ENCODE assay signal across 17 cellular contexts in the genomic region with DNA sequence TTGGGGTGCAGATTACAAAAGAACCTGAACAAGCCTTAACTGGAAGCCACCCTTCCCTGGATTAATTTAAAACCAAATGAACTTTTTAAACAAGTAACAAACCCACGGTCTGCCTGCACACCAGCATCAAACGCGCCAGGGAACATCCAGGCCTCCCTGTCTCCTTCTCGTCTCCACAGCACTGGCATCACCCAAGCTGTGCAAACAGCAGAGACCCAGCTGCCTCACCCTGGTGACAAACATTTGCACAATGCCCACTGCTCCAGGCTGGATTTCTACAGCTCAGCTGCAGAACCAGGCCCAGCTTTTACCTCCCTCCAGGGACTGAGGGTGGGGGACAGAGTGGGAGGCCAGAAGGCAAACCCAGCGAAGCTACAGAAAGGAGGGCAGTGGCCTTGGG. TPM values are rescaled to one million over a fixed set of nuclear protein-coding genes. Genes with fewer than 3 reads are reported as not detected.
DNase-seq lines count a peak whose midpoint lies in the region; ATAC-seq and TF ChIP-seq lines count a peak whose summit lies in the region.
"Had no signal": no experiment of that assay in that cellular context is flagged by ENCODE, and none has a peak within 500 bp of the region (broad histone marks: within the 10 kb centered on the region; RNA-seq: fewer than 3 reads in every experiment).

No MANE protein-coding gene starts in this region.

- H3K23me2 ChIP-seq in H9 (ENCODE audit: insufficient read length, low read depth, low read length, poor library complexity, severe bottlenecking) = no peaks in the 10 kb centered on the region

- H3K9ac ChIP-seq in H9 (ENCODE audit: extremely low read depth, insufficient read length, low read length) = no peak overlapping the region

- H2BK12ac ChIP-seq in H9 (ENCODE audit: insufficient read length, low read depth, low read length) = no peak overlapping the region

- H3K18ac ChIP-seq in H9 (ENCODE audit: insufficient read length, low read depth, low read length) = no peak overlapping the region

- H3K27me3 Mint-ChIP-seq in H9 (ENCODE audit: low read depth) = peaks cover 11% of the 10 kb centered on the region; the same call in 1 of the 2 replicates
- H3K27me3 Mint-ChIP-seq in activated CD8-positive, alpha-beta T cell treated with anti-CD3 and anti-CD28 coated beads, Interleukin-2, amount 10 ng/mL, durations not matched to agents 7 days and 5 days (ENCODE audit: low read depth) = no peaks in the 10 kb centered on the region
- H3K27me3 Mint-ChIP-seq: activated CD4-positive, alpha-beta T cell treated with anti-CD3 and anti-CD28 coated beads, Interleukin-2, amount 10 ng/mL, durations not matched to agents 7 days and 5 days; B cell; central memory CD8-positive, alpha-beta T cell had no signal

- ATAC-seq in left cardiac atrium (no peak), HG02759 (IDR thresholded peaks at IDR 0.05; ENCODE audit: unreplicated experiment) (no peak)
- ATAC-seq in activated CD8-positive, alpha-beta T cell treated with anti-CD3 and anti-CD28 coated beads, Interleukin-2, amount 10 ng/mL, durations not matched to agents 7 days and 5 days = no peak

- no peak overlapping the region for H2BK20ac ChIP-seq in H9 (ENCODE audit: low read depth, low read length, poor library complexity, severe bottlenecking)

- no peak overlapping the region for H2BK120ac ChIP-seq in H9 (ENCODE audit: low read depth, low read length, poor library complexity, severe bottlenecking)

- peaks cover 59% of the 10 kb centered on the region for H3K36me3 ChIP-seq in right atrium auricular region
- H3K36me3 ChIP-seq in osteoblast (ENCODE audit: insufficient read depth, low read length) = peaks cover 60% of the 10 kb centered on the region

- no peak overlapping the region for H3K56ac ChIP-seq in H9 (ENCODE audit: insufficient read length, low read depth, low read length)

- no peak overlapping the region for H2AFZ ChIP-seq in H9 (ENCODE audit: low read length)
- H2AFZ ChIP-seq in osteoblast (ENCODE audit: low read length) = no peak overlapping the region

- no peak overlapping the region for H4K91ac ChIP-seq in H9 (ENCODE audit: insufficient read length, low read depth, low read length)

- peaks cover 4% of the 10 kb centered on the region for H3K79me1 ChIP-seq in H9 (ENCODE audit: insufficient read depth, low read depth, low read length, poor library complexity, severe bottlenecking)

- H3K27ac ChIP-seq in right atrium auricular region (peak overlapping the region; percentile 2 to 99), H9 (ENCODE audit: insufficient read length, low read depth, low read length) (no peak overlapping the region), osteoblast (ENCODE audit: low read depth, low read length) (no peak overlapping the region)

- no peak overlapping the region for H3T11ph ChIP-seq in H9 (ENCODE audit: low read length)

- H3K9me3 Mint-ChIP-seq in H9 = no peaks in the 10 kb centered on the region
- no peaks in the 10 kb centered on the region for H3K9me3 Mint-ChIP-seq in activated CD8-positive, alpha-beta T cell treated with anti-CD3 and anti-CD28 coated beads, Interleukin-2, amount 10 ng/mL, durations not matched to agents 7 days and 5 days (ENCODE audit: insufficient read depth)
- H3K9me3 Mint-ChIP-seq: activated CD4-positive, alpha-beta T cell treated with anti-CD3 and anti-CD28 coated beads, Interleukin-2, amount 10 ng/mL, durations not matched to agents 7 days and 5 days; activated naive CD4-positive, alpha-beta T cell treated with anti-CD3 and anti-CD28 coated beads for 36 hours; central memory CD8-positive, alpha-beta T cell had no signal

- H3K9me3 ChIP-seq in right atrium auricular region (no peaks in the 10 kb centered on the region), H9 (ENCODE audit: control insufficient read depth, low read depth, low read length) (no peaks in the 10 kb centered on the region), osteoblast (ENCODE audit: low read depth, low read length) (no peaks in the 10 kb centered on the region)

- peaks cover 70 to 98% (median 80%) of the 10 kb centered on the region in 3 experiments for H3K36me3 Mint-ChIP-seq in H9 (ENCODE audit: insufficient read depth in 1 of 3, low read depth in 3 of 3)
- peaks cover 58% of the 10 kb centered on the region for H3K36me3 Mint-ChIP-seq in activated CD8-positive, alpha-beta T cell treated with anti-CD3 and anti-CD28 coated beads, Interleukin-2, amount 10 ng/mL, durations not matched to agents 7 days and 5 days (ENCODE audit: low read depth)

- H3K4me1 Mint-ChIP-seq in H9 = peaks cover 52 to 54% of the 10 kb centered on the region in 2 experiments
- H3K4me1 Mint-ChIP-seq in activated CD8-positive, alpha-beta T cell treated with anti-CD3 and anti-CD28 coated beads, Interleukin-2, amount 10 ng/mL, durations not matched to agents 7 days and 5 days (ENCODE audit: low read depth) = peaks cover 54% of the 10 kb centered on the region

- H3K4me3 ChIP-seq in right atrium auricular region = no peak overlapping the region
- H3K4me3 ChIP-seq in osteoblast (ENCODE audit: insufficient read depth, low read length) = no peak overlapping the region

- H3K4ac ChIP-seq in H9 (ENCODE audit: low read depth, low read length) = no peak overlapping the region

- WGBS in H9 (ENCODE audit: extremely low coverage, insufficient read length, low lambda C conversion rate) = no CpG with 5 or more reads among the region's 5 CpGs

- no peak overlapping the region for H3K4me3 Mint-ChIP-seq in H9
- no peak overlapping the region for H3K4me3 Mint-ChIP-seq in activated CD8-positive, alpha-beta T cell treated with anti-CD3 and anti-CD28 coated beads, Interleukin-2, amount 10 ng/mL, durations not matched to agents 7 days and 5 days
- H3K4me3 Mint-ChIP-seq: activated CD4-positive, alpha-beta T cell treated with anti-CD3 and anti-CD28 coated beads, Interleukin-2, amount 10 ng/mL, durations not matched to agents 7 days and 5 days; activated naive CD4-positive, alpha-beta T cell treated with anti-CD3 and anti-CD28 coated beads for 36 hours; B cell; central memory CD8-positive, alpha-beta T cell had no signal

- H3K27me3 ChIP-seq in right atrium auricular region (no peaks in the 10 kb centered on the region), H9 (ENCODE audit: insufficient read depth, low read length) (no peaks in the 10 kb centered on the region), osteoblast (ENCODE audit: insufficient read depth, low read length) (no peaks in the 10 kb centered on the region)

- intact Hi-C loops in left cardiac atrium (cut with DNase I) = loop anchor here (5.0 to 10.0 kb wide), 2 partner anchors 80 to 212 kb away; a partner anchor contains a TSS

- H3K4me1 ChIP-seq in right atrium auricular region (peaks cover 0 to 72% of the 10 kb centered on the region in 2 donors), H9 (ENCODE audit: insufficient read depth, low read length) (peaks cover 2% of the 10 kb centered on the region; the same call in 1 of the 2 replicates), osteoblast (ENCODE audit: insufficient read depth, low read length) (peaks cover 47% of the 10 kb centered on the region)

- H4K8ac ChIP-seq in H9 (replicated peaks; ENCODE audit: insufficient read length, low read depth, low read length) = no peak overlapping the region

- H3K4me2 ChIP-seq in H9 (ENCODE audit: insufficient read depth, insufficient read length, low read length) (no peak overlapping the region), osteoblast (ENCODE audit: insufficient read depth, low read length) (no peak overlapping the region)

- no peak overlapping the region for H2BK15ac ChIP-seq in H9 (ENCODE audit: low read depth, low read length)

- H2AK5ac ChIP-seq in H9 (ENCODE audit: insufficient read length, low read length) = no peak overlapping the region

- DNase-seq in right atrium auricular region (ENCODE audit: low spot score) = no peak
- no peak for DNase-seq in left cardiac atrium
- peak; percentile 32 for DNase-seq in H9
- no peak for DNase-seq in activated CD8-positive, alpha-beta T cell treated with anti-CD3 and anti-CD28 coated beads, Interleukin-2, amount 10 ng/mL, durations not matched to agents 7 days and 5 days
- DNase-seq in osteoblast (ENCODE audit: insufficient read length, low spot score, missing footprints) = peak; percentile 58
- DNase-seq in COR-L47 (lab: John Stamatoyannopoulos, UW) = no peak
- DNase-seq in DMS79 (lab: John Stamatoyannopoulos, UW) = no peak
- DNase-seq: activated CD4-positive, alpha-beta T cell treated with anti-CD3 and anti-CD28 coated beads, Interleukin-2, amount 10 ng/mL, durations not matched to agents 7 days and 5 days; activated naive CD4-positive, alpha-beta T cell treated with anti-CD3 and anti-CD28 coated beads for 36 hours; kidney glomerular epithelial cell; NCI-H2171; stimulated activated CD4-positive, alpha-beta T cell treated with anti-CD3 and anti-CD28 coated beads, Interleukin-4, amount 100 ng/mL, for 4 hours; stimulated activated naive CD4-positive, alpha-beta T cell treated with Interleukin-2 at 50 U/mL for 16 hours; SW 1271 had no signal

- H4K20me1 ChIP-seq in H9 (ENCODE audit: control insufficient read depth, insufficient read depth, insufficient read length) (peaks cover 8% of the 10 kb centered on the region), osteoblast (ENCODE audit: insufficient read depth, low read length) (peaks cover 70% of the 10 kb centered on the region)

- H4K5ac ChIP-seq in H9 (ENCODE audit: insufficient read length, low read depth, low read length) = no peak overlapping the region

- no peak overlapping the region for H2BK5ac ChIP-seq in H9 (ENCODE audit: insufficient read length, low read length)

- TF ChIP-seq CTCF in right atrium auricular region (IDR thresholded peaks at IDR 0.05) (no peak), H9 (conservative IDR thresholded peaks at IDR 0.05) (no peak), osteoblast (IDR thresholded peaks at IDR 0.05; ENCODE audit: extremely low read depth, low read depth, low read length) (no peak)

- H3K27ac Mint-ChIP-seq in H9 = peak overlapping the region in 2 of 3 experiments; percentile 39 to 87; a peak in 3 of 7 replicates
- H3K27ac Mint-ChIP-seq in activated CD8-positive, alpha-beta T cell treated with anti-CD3 and anti-CD28 coated beads, Interleukin-2, amount 10 ng/mL, durations not matched to agents 7 days and 5 days = peak overlapping the region; percentile 30
- H3K27ac Mint-ChIP-seq: activated CD4-positive, alpha-beta T cell treated with anti-CD3 and anti-CD28 coated beads, Interleukin-2, amount 10 ng/mL, durations not matched to agents 7 days and 5 days; B cell had no signal

- H3K79me2 ChIP-seq in H9 (ENCODE audit: insufficient read depth, low read length) (peaks cover 6% of the 10 kb centered on the region; the same call in 1 of the 2 replicates), osteoblast (ENCODE audit: insufficient read depth, low read length) (peaks cover 50% of the 10 kb centered on the region)

- H3K23ac ChIP-seq in H9 (ENCODE audit: insufficient read length, low read depth, low read length) = no peak overlapping the region

- CTCF ChIA-PET in activated CD8-positive, alpha-beta T cell treated with anti-CD3 and anti-CD28 coated beads, Interleukin-2, amount 10 ng/mL, durations not matched to agents 7 days and 5 days (lab: Charles Lee) = interaction anchor here (0.9 to 4.6 kb wide), 2 partner anchors 143 to 442 kb away, joined by 3 to 129 read pairs; no protein-coding TSS in a partner anchor

- H3K14ac ChIP-seq in H9 (ENCODE audit: insufficient read depth, low read length) = no peak overlapping the region

- POLR2A ChIA-PET in activated CD8-positive, alpha-beta T cell treated with anti-CD3 and anti-CD28 coated beads, Interleukin-2, amount 10 ng/mL, durations not matched to agents 7 days and 5 days (lab: Charles Lee) = interaction anchor here (0.6 to 2.2 kb wide), 4 partner anchors 9 to 1126 kb away, joined by 3 to 11 read pairs (median 3); no protein-coding TSS in a partner anchor

RNA-seq across cellular contexts. Expression of a gene that starts 7.0 kb away (rescaled TPM):
- total RNA-seq in right atrium auricular region (1,000 to 10,000 TPM in 1 of 2 donors, 100 to 1,000 TPM in 1; 440 to 1,190 TPM), left cardiac atrium (1,000 to 10,000 TPM in 1 of 2 donors, 100 to 1,000 TPM in 1; 796 to 1,078 TPM), H9 (2021) (2,830 and 2,855 TPM in 2 replicates), osteoblast (1,858 and 2,119 TPM in 2 replicates)
- 1,000 to 10,000 TPM; 1,693 to 1,717 TPM for total RNA-seq in activated CD8-positive, alpha-beta T cell treated with anti-CD3 and anti-CD28 coated beads, Interleukin-2, amount 10 ng/mL, durations not matched to agents 7 days and 5 days

RNA-seq across cellular contexts. Expression of a gene that starts 37.4 kb away (rescaled TPM):
- total RNA-seq in right atrium auricular region = 10 to 100 TPM; 29.4 to 29.5 TPM
- 10 to 100 TPM; 48.3 to 60.8 TPM for total RNA-seq in left cardiac atrium
- 13.2 and 14.3 TPM in 2 replicates for total RNA-seq in H9 (2021)
- total RNA-seq in activated CD8-positive, alpha-beta T cell treated with anti-CD3 and anti-CD28 coated beads, Interleukin-2, amount 10 ng/mL, durations not matched to agents 7 days and 5 days = under 1 TPM; 0.24 to 0.37 TPM
- total RNA-seq in osteoblast = 2.1 and 3.6 TPM in 2 replicates

Comparison
In these comparisons a context has a peak if more than half of its experiments do, and no peak if none do; other contexts are left out.
1. DNase-seq: peak in H9 (single experiment) and osteoblast (single experiment); none in right atrium auricular region (single experiment), left cardiac atrium (single experiment), activated CD8-positive, alpha-beta T cell treated with anti-CD3 and anti-CD28 coated beads, Interleukin-2, amount 10 ng/mL, durations not matched to agents 7 days and 5 days (single experiment), COR-L47 (single experiment) and DMS79 (single experiment).
2. H3K27ac ChIP-seq: peak in right atrium auricular region (2 of 2); none in H9 (single experiment) and osteoblast (single experiment).